ENCODE assay signal across 17 cellular contexts in the genomic region with DNA sequence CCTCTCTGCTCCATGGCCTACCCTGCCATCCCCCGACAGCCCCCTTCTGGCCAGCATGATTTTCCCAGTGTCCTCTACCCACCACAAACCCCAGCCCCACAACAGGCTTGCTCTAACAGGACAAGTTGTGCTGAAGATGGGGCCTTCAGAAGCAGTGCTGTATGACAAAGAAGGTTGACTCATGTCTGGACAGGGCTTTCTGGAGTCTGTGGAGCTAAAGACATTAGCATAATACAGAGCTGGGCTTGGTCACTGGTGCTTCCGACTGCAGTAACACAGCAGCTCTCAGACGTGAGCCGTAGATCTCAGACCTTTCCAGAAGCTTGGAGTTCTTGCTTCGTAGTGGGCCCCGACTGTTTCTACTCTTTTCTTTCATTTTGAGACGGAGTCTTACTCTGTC.
A peak's percentile ranks its signal among the peaks of the same experiment; 100 is the strongest.
DNase-seq lines count a peak whose midpoint lies in the region; ATAC-seq, FAIRE-seq and TF ChIP-seq lines count a peak whose summit lies in the region.
"Had no signal": no experiment of that assay in that cellular context is flagged by ENCODE, and none has a peak within 500 bp of the region (broad histone marks: within the 10 kb centered on the region; RNA-seq: fewer than 3 reads in every experiment).

No MANE protein-coding gene starts in this region.

- CTCF ChIA-PET in K562 (lab: Yijun Ruan, JAX; ENCODE audit: low intra/inter-chr PET ratio) = no interaction called here

- TF ChIP-seq RAD21 in K562 (CRISPR knock-in tag; conservative IDR thresholded peaks at IDR 0.05 in 1 of 2, IDR thresholded peaks at IDR 0.05 in 1 of 2) = no peak

- intact Hi-C loops in Right ventricle myocardium inferior (cut with DNase I) = no loop called here
- intact Hi-C loops in K562 (cut with micrococcal nuclease) = no loop called here

- in situ Hi-C loops in K562 (cut with MboI) = no loop called here

- TF ChIP-seq CTCF in right atrium auricular region (IDR thresholded peaks at IDR 0.05) = no peak
- TF ChIP-seq CTCF in K562 (IDR thresholded peaks at IDR 0.05 in 2 of 3, conservative IDR thresholded peaks at IDR 0.05 in 1 of 3; ENCODE audit: insufficient read depth in 2 of 3, low read depth in 1 of 3, low read length in 3 of 3) = no peak

- no peak for TF ChIP-seq EP300 in K562 (IDR thresholded peaks at IDR 0.05; ENCODE audit: low read length)

- no TSS peak for BruUV-seq in K562 (replicated peaks; lab: Mats Ljungman, UMichigan)

- H3K4me3 ChIP-seq in right atrium auricular region = no peak overlapping the region
- no peak overlapping the region for H3K4me3 ChIP-seq in K562

- POLR2A ChIA-PET in K562 (lab: Yijun Ruan, JAX) = interaction anchor here (0.8 to 1.1 kb wide), 2 partner anchors 9 to 11 kb away, joined by 3 to 4 read pairs; no protein-coding TSS in a partner anchor

- no peak for DNase-seq in right atrium auricular region (ENCODE audit: low spot score)
- DNase-seq in Right ventricle myocardium inferior (ENCODE audit: missing footprints) = no peak
- DNase-seq in K562 (ENCODE audit: extremely low read depth in 1 of 4, low spot score in 3 of 4) = no peak
- DNase-seq in myocyte (ENCODE audit: low read depth) = peak; percentile 39
- no peak for DNase-seq in A172 (ENCODE audit: low spot score)
- no peak for DNase-seq in NAMALWA (ENCODE audit: low spot score)
- DNase-seq in Ammon's horn (ENCODE audit: low spot score) = no peak
- DNase-seq: CD4-positive, alpha-beta memory T cell; DMS79 treated with DMSO at 0.1 percent for 48 hours; GF-D8; KG1; NCI-H1105 treated with DMSO at 0.1 percent for 48 hours; NCI-H187; NCI-H446; PC-3 had no signal

- no peaks in the 10 kb centered on the region for H3K79me2 ChIP-seq in K562 (ENCODE audit: control insufficient read depth, insufficient read depth, low read length)

- H4K20me1 ChIP-seq in K562 (replicated peaks; ENCODE audit: control insufficient read depth, insufficient read depth, low read length) = no peaks in the 10 kb centered on the region

- H3K9me3 ChIP-seq in right atrium auricular region (no peaks in the 10 kb centered on the region), K562 (replicated peaks; ENCODE audit: control insufficient read depth, insufficient read depth, low read depth, low read length) (no peaks in the 10 kb centered on the region)

- H3K4me1 ChIP-seq in right atrium auricular region (peaks cover 0 to 16% of the 10 kb centered on the region in 2 donors), K562 (replicated peaks in 1 of 2; ENCODE audit: control insufficient read depth in 2 of 2, insufficient read depth in 2 of 2, low read length in 2 of 2) (no peaks in the 10 kb centered on the region)

- ATAC-seq in Right ventricle myocardium inferior (no peak), K562 (peak; percentile 16; the same call in 1 of the 3 replicates), GM18511 (IDR thresholded peaks at IDR 0.05; ENCODE audit: unreplicated experiment) (no peak)
- ATAC-seq: PC-3 had no signal

- no peaks in the 10 kb centered on the region for H3K9me1 ChIP-seq in K562 (ENCODE audit: control insufficient read depth, insufficient read depth, low read length)

- no peak for TF ChIP-seq POLR2A in K562 (conservative IDR thresholded peaks at IDR 0.05)

- H3K36me3 ChIP-seq in right atrium auricular region (peaks cover 17% of the 10 kb centered on the region), K562 (ENCODE audit: control insufficient read depth, insufficient read depth, low read length) (peaks cover 15% of the 10 kb centered on the region; the same call in 2 of the 3 replicates)

- H3K27me3 ChIP-seq in right atrium auricular region = no peaks in the 10 kb centered on the region
- no peaks in the 10 kb centered on the region for H3K27me3 ChIP-seq in K562 (ENCODE audit: control insufficient read depth in 2 of 2, insufficient read depth in 2 of 2, low read length in 2 of 2)

- no peak overlapping the region; a peak in 1 of 4 replicates for H3K9ac ChIP-seq in K562 (ENCODE audit: insufficient read depth in 1 of 2, low read depth in 2 of 2, low read length in 2 of 2)

- no peak for FAIRE-seq in K562 (lab: Jason Lieb, UNC)
- FAIRE-seq: H54 had no signal

- H3K27ac ChIP-seq in right atrium auricular region = peak overlapping the region; percentile 67 to 77
- no peak overlapping the region for H3K27ac ChIP-seq in K562 (ENCODE audit: extremely low read depth, low read depth, low read length)

- no peak overlapping the region for H2AFZ ChIP-seq in K562 (ENCODE audit: low read depth, low read length)

- no peak overlapping the region for H3K4me2 ChIP-seq in K562 (ENCODE audit: insufficient read depth, low read length)

- 75% methylated on average over 7 of the region's 7 CpGs for WGBS in K562 (ENCODE audit: insufficient coverage, low coverage, missing lambda C conversion rate)

TF ChIP-seq in K562, 482 proteins besides CTCF, POLR2A, EP300 and RAD21 (continues in another document):
- no peak for TF ChIP-seq BCL6 (CRISPR knock-in tag; IDR thresholded peaks at IDR 0.05)
- no peak for TF ChIP-seq CC2D1A (IDR thresholded peaks at IDR 0.05)
- TF ChIP-seq, protein P1, sequence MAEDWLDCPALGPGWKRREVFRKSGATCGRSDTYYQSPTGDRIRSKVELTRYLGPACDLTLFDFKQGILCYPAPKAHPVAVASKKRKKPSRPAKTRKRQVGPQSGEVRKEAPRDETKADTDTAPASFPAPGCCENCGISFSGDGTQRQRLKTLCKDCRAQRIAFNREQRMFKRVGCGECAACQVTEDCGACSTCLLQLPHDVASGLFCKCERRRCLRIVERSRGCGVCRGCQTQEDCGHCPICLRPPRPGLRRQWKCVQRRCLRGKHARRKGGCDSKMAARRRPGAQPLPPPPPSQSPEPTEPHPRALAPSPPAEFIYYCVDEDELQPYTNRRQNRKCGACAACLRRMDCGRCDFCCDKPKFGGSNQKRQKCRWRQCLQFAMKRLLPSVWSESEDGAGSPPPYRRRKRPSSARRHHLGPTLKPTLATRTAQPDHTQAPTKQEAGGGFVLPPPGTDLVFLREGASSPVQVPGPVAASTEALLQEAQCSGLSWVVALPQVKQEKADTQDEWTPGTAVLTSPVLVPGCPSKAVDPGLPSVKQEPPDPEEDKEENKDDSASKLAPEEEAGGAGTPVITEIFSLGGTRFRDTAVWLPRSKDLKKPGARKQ (CRISPR knock-in tag; IDR thresholded peaks at IDR 0.05) = no peak
- TF ChIP-seq CHD1 (IDR thresholded peaks at IDR 0.05; ENCODE audit: low read length) = no peak
- TF ChIP-seq, protein P2, sequence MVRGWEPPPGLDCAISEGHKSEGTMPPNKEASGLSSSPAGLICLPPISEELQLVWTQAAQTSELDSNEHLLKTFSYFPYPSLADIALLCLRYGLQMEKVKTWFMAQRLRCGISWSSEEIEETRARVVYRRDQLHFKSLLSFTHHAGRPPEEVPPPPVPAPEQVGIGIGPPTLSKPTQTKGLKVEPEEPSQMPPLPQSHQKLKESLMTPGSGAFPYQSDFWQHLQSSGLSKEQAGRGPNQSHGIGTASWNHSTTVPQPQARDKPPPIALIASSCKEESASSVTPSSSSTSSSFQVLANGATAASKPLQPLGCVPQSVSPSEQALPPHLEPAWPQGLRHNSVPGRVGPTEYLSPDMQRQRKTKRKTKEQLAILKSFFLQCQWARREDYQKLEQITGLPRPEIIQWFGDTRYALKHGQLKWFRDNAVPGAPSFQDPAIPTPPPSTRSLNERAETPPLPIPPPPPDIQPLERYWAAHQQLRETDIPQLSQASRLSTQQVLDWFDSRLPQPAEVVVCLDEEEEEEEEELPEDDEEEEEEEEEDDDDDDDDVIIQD (CRISPR knock-in tag; IDR thresholded peaks at IDR 0.05) = no peak
- TF ChIP-seq, protein P3, sequence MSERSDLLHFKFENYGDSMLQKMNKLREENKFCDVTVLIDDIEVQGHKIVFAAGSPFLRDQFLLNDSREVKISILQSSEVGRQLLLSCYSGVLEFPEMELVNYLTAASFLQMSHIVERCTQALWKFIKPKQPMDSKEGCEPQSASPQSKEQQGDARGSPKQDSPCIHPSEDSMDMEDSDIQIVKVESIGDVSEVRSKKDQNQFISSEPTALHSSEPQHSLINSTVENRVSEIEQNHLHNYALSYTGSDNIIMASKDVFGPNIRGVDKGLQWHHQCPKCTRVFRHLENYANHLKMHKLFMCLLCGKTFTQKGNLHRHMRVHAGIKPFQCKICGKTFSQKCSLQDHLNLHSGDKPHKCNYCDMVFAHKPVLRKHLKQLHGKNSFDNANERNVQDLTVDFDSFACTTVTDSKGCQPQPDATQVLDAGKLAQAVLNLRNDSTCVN (CRISPR knock-in tag; IDR thresholded peaks at IDR 0.05) = no peak
- TF ChIP-seq ZC3H11A (IDR thresholded peaks at IDR 0.05; ENCODE audit: low read depth, low read length) = no peak
